Comparison of ENCODE assay signal across 13 cellular contexts in the genomic region with DNA sequence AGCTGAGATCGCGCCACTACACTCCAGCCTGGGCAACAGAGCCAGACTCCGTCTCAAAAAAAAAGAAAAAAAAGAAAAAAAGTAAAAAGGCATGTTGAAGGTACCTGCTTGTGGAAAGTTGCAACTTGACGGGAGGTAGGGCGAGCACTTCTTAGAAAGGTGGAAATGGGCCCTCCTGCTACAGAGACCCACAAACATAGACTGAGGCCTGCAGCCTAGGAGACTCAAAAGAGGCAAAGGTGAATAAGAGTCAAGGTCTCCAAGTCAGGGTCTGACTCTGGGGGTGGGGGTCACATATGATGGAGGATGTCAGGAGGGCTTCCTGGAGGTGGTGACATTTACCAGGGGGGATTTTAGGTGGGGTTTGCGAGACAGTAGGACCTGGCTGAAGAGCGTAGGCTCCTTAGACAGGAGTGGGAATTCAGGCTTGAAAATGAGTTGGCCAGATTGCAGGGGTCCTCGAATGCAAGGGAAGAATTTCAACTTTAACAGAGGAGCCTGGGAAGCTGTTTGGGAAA.
DNase-seq lines count a peak whose midpoint lies in the region; ATAC-seq, FAIRE-seq and TF ChIP-seq lines count a peak whose summit lies in the region.
"Had no signal": no experiment of that assay in that cellular context is flagged by ENCODE, and none has a peak within 500 bp of the region (broad histone marks: within the 10 kb centered on the region; RNA-seq: fewer than 3 reads in every experiment).

No MANE protein-coding gene starts in this region.

- no peaks in the 10 kb centered on the region for H3K9me3 Mint-ChIP-seq in natural killer cell treated with Interleukin-12 subunit alpha and Interleukin-12 subunit beta and Interleukin-15 and Interleukin-18, amount 100 ng/mL, for 72 hours

- H3K9me3 ChIP-seq in A549 (no peaks in the 10 kb centered on the region), GM23248 (ENCODE audit: low read depth) (no peaks in the 10 kb centered on the region), adrenal gland (replicated peaks in 1 of 3) (no peaks in the 10 kb centered on the region)
- H3K9me3 ChIP-seq: tibial artery had no signal

- no peaks in the 10 kb centered on the region for H3K36me3 Mint-ChIP-seq in natural killer cell treated with Interleukin-12 subunit alpha and Interleukin-12 subunit beta and Interleukin-15 and Interleukin-18, amount 100 ng/mL, for 72 hours

- ATAC-seq in A549 (no peak), sciatic nerve (no peak)
- no peak for ATAC-seq in natural killer cell treated with Interleukin-12 subunit alpha and Interleukin-12 subunit beta and Interleukin-15 and Interleukin-18, amount 100 ng/mL, for 72 hours
- ATAC-seq: foreskin keratinocyte had no signal

- H3K27ac Mint-ChIP-seq in natural killer cell treated with Interleukin-12 subunit alpha and Interleukin-12 subunit beta and Interleukin-15 and Interleukin-18, amount 100 ng/mL, for 72 hours = peak overlapping the region; percentile 92

- no peak overlapping the region for H3K4me3 ChIP-seq in A549
- no peak overlapping the region for H3K4me3 ChIP-seq in GM23248
- H3K4me3 ChIP-seq in adrenal gland = no peak overlapping the region
- H3K4me3 ChIP-seq: tibial artery had no signal

- CTCF ChIA-PET in A549 (lab: Yijun Ruan, JAX) = interaction anchor here (1.6 to 10.5 kb wide), 3 partner anchors 14 to 113 kb away, joined by 3 to 111 read pairs (median 7); no protein-coding TSS in a partner anchor

- H3F3A ChIP-seq in GM23248 (ENCODE audit: insufficient read depth) = peaks cover 52% of the 10 kb centered on the region

- H3K4me1 Mint-ChIP-seq in natural killer cell treated with Interleukin-12 subunit alpha and Interleukin-12 subunit beta and Interleukin-15 and Interleukin-18, amount 100 ng/mL, for 72 hours (ENCODE audit: low read depth in 2 of 2) = peaks cover 76 to 77% of the 10 kb centered on the region in 2 donors

- H3K4me2 ChIP-seq in A549 (no peak overlapping the region), GM23248 (ENCODE audit: unreplicated experiment) (no peak overlapping the region)

- H3K27me3 ChIP-seq in GM23248 (replicated peaks; ENCODE audit: insufficient read depth) = no peaks in the 10 kb centered on the region
- no peaks in the 10 kb centered on the region for H3K27me3 ChIP-seq in adrenal gland
- H3K27me3 ChIP-seq: foreskin keratinocyte, tibial artery had no signal

- H3K27ac ChIP-seq in A549 (no peak overlapping the region), GM23248 (peak overlapping the region; percentile 81), adrenal gland (peak overlapping the region in 3 of 5 donors; percentile 9 to 85 (median 71))
- H3K27ac ChIP-seq: foreskin keratinocyte had no signal

- H3K79me2 ChIP-seq in GM23248 (ENCODE audit: insufficient read depth) = peaks cover 100% of the 10 kb centered on the region

- WGBS in A549 (ENCODE audit: missing lambda C conversion rate) = 95% methylated on average over 8 of the region's 8 CpGs
- WGBS in GM23248 (ENCODE audit: low coverage in 1 of 2, low lambda C conversion rate in 2 of 2, missing lambda C conversion rate in 2 of 2), 2 experiments = 81 to 82% methylated on average over 8 of the region's 8 CpGs
- 86 to 93% (median 91%) methylated on average over 8 of the region's 8 CpGs for WGBS in adrenal gland, 4 donors

- TF ChIP-seq RAD21 in A549 (conservative IDR thresholded peaks at IDR 0.05 in 1 of 2, IDR thresholded peaks at IDR 0.05 in 1 of 2) = no peak

- H3K36me3 ChIP-seq in GM23248 (ENCODE audit: low read depth) (no peaks in the 10 kb centered on the region), adrenal gland (replicated peaks in 1 of 2) (no peaks in the 10 kb centered on the region)
- H3K36me3 ChIP-seq: tibial artery had no signal

- TF ChIP-seq CTCF in A549 (IDR thresholded peaks at IDR 0.05) (no peak), adrenal gland (IDR thresholded peaks at IDR 0.05) (no peak)

- H3K4me1 ChIP-seq in A549 (peaks cover under 1% of the 10 kb centered on the region; the same call in 1 of the 3 replicates), GM23248 (ENCODE audit: insufficient read depth) (peaks cover 38% of the 10 kb centered on the region), adrenal gland (replicated peaks in 1 of 2) (peaks cover 33 to 83% of the 10 kb centered on the region in 2 donors)
- H3K4me1 ChIP-seq: foreskin keratinocyte had no signal

- POLR2A ChIA-PET in A549 (lab: Yijun Ruan, JAX) = interaction anchor here (0.9 kb wide), 1 partner anchor 515 kb away, joined by 3 read pairs; a partner anchor contains a TSS

- intact Hi-C loops in adrenal gland (cut with DNase I) = no loop called here
- intact Hi-C loops in sciatic nerve (cut with DNase I) = loop anchor here (5.0 kb wide), 1 partner anchor 43 kb away; no protein-coding TSS in a partner anchor

- no peak for FAIRE-seq in A549 (lab: Jason Lieb, UNC)
- FAIRE-seq: bronchial epithelial cell had no signal

- no peaks in the 10 kb centered on the region for H3K9me2 ChIP-seq in GM23248 (ENCODE audit: insufficient read depth)

- no peak for DNase-seq in A549 (ENCODE audit: low read depth in 1 of 2, low spot score in 1 of 2)
- no peak for DNase-seq in GM23248
- DNase-seq in adrenal gland = no peak
- no peak for DNase-seq in natural killer cell treated with Interleukin-12 subunit alpha and Interleukin-12 subunit beta and Interleukin-15 and Interleukin-18, amount 100 ng/mL, for 72 hours (ENCODE audit: low spot score)
- DNase-seq in sciatic nerve (ENCODE audit: low spot score) = no peak
- DNase-seq in NCI-H146 (lab: John Stamatoyannopoulos, UW) = no peak
- no peak for DNase-seq in NCI-H446 treated with DMSO at 0.1 percent for 48 hours (lab: John Stamatoyannopoulos, UW)
- DNase-seq in RPMI8226 = no peak
- DNase-seq: activated CD4-positive, CD25-positive, alpha-beta regulatory T cell; foreskin keratinocyte; stimulated activated CD4-positive, alpha-beta T cell treated with anti-CD3 and anti-CD28 coated beads, Interleukin-2, amount 100 ng/mL, for 24 hours; tibial artery had no signal

- no peak for TF ChIP-seq EP300 in A549 (IDR thresholded peaks at IDR 0.05)

- H3K4me3 Mint-ChIP-seq in natural killer cell treated with Interleukin-12 subunit alpha and Interleukin-12 subunit beta and Interleukin-15 and Interleukin-18, amount 100 ng/mL, for 72 hours = peak overlapping the region; percentile 68

- in situ Hi-C loops in GM23248 (cut with MboI) = no loop called here

- H2AFZ ChIP-seq in GM23248 = no peak overlapping the region

- H3K9ac ChIP-seq in GM23248 = peak overlapping the region; percentile 65

- H4K20me1 ChIP-seq in GM23248 (ENCODE audit: insufficient read depth) = peaks cover under 1% of the 10 kb centered on the region; the same call in 1 of the 2 replicates

- no peaks in the 10 kb centered on the region for H3K27me3 Mint-ChIP-seq in natural killer cell treated with Interleukin-12 subunit alpha and Interleukin-12 subunit beta and Interleukin-15 and Interleukin-18, amount 100 ng/mL, for 72 hours

- TF ChIP-seq POLR2A in A549 (IDR thresholded peaks at IDR 0.05; ENCODE audit: low read length) = no peak
- TF ChIP-seq POLR2A in adrenal gland (IDR thresholded peaks at IDR 0.05) = no peak

TF ChIP-seq in A549, 52 proteins besides CTCF, POLR2A, EP300 and RAD21:
- TF ChIP-seq, protein P1, sequence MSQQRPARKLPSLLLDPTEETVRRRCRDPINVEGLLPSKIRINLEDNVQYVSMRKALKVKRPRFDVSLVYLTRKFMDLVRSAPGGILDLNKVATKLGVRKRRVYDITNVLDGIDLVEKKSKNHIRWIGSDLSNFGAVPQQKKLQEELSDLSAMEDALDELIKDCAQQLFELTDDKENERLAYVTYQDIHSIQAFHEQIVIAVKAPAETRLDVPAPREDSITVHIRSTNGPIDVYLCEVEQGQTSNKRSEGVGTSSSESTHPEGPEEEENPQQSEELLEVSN (IDR thresholded peaks at IDR 0.05; ENCODE audit: borderline replicate concordance, low read depth) = no peak
- peak; percentile 77 for TF ChIP-seq ZFP36 (IDR thresholded peaks at IDR 0.05; ENCODE audit: borderline replicate concordance, partially characterized antibody)

Comparison
In these comparisons a context has a peak if more than half of its experiments do, and no peak if none do; other contexts are left out.
1. H3K27ac ChIP-seq: peak in GM23248 (single experiment) and adrenal gland (3 of 5); none in A549 (0 of 2).